ENCODE assay signal across 16 cellular contexts in the genomic region with DNA sequence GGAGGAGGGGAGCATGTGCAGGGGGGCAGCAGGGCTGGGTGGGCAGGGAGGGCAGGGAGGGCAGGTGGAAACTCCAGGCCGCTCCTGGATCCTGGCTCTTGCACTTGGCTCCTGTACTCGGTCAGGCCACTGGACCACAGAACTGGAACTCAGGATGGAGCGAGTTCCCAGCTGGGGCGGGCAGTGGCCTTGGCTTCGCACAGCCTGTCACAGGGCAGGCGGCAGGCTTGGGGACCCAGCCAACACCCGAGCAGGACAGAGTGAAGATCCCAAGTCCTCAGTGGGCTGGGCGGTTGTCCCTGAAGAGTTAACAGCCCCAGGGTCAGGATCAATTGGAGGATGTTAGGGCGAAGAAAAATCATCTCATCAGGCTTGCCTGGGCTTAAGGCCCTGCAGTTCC. TPM values are rescaled to one million over a fixed set of nuclear protein-coding genes. Genes with fewer than 3 reads are reported as not detected.
A peak's percentile ranks its signal among the peaks of the same experiment; 100 is the strongest.
DNase-seq lines count a peak whose midpoint lies in the region; ATAC-seq and TF ChIP-seq lines count a peak whose summit lies in the region.
"Had no signal": no experiment of that assay in that cellular context is flagged by ENCODE, and none has a peak within 500 bp of the region (broad histone marks: within the 10 kb centered on the region; RNA-seq: fewer than 3 reads in every experiment).

No MANE protein-coding gene starts in this region.

- no peaks in the 10 kb centered on the region; the same call in 1 of the 2 replicates for H3K36me3 ChIP-seq in H7 (replicated peaks; ENCODE audit: control insufficient read depth, insufficient read depth, low read length)
- no peaks in the 10 kb centered on the region for H3K36me3 ChIP-seq in colonic mucosa
- H3K36me3 ChIP-seq in lung (ENCODE audit: control insufficient read depth in 2 of 2, insufficient read depth in 2 of 2, low read length in 2 of 2) = no peaks in the 10 kb centered on the region
- no peaks in the 10 kb centered on the region for H3K36me3 ChIP-seq in spleen
- H3K36me3 ChIP-seq: adrenal gland had no signal

- H3K9ac ChIP-seq in colonic mucosa (ENCODE audit: low read depth in 2 of 2, low read length in 2 of 2) = no peak overlapping the region

- H3K27me3 ChIP-seq in H7 (ENCODE audit: control insufficient read depth, insufficient read depth, low read length) = no peaks in the 10 kb centered on the region
- H3K27me3 ChIP-seq in colonic mucosa = peaks cover 8% of the 10 kb centered on the region
- H3K27me3 ChIP-seq in lung (ENCODE audit: control insufficient read depth, insufficient read depth) = no peaks in the 10 kb centered on the region
- peaks cover 0 to 32% (median 6%) of the 10 kb centered on the region in 7 donors for H3K27me3 ChIP-seq in spleen (replicated peaks in 1 of 7)

- TF ChIP-seq POLR2A in spleen (IDR thresholded peaks at IDR 0.05) = no peak

- ATAC-seq in lung (ENCODE audit: insufficient read depth, low FRiP score) (no peak), HG03175 (IDR thresholded peaks at IDR 0.05; ENCODE audit: unreplicated experiment) (no peak), GM18858 (IDR thresholded peaks at IDR 0.05; ENCODE audit: unreplicated experiment) (no peak), HG03095 (IDR thresholded peaks at IDR 0.05; ENCODE audit: unreplicated experiment) (no peak)
- ATAC-seq: effector memory CD8-positive, alpha-beta T cell had no signal

- peak; percentile 66 for DNase-seq in H7
- no peak for DNase-seq in colonic mucosa
- no peak for DNase-seq in lung (ENCODE audit: low spot score)
- no peak for DNase-seq in spleen
- no peak for DNase-seq in activated gamma-delta T cell treated with Interleukin-2 at 50 U/mL for 16 hours
- DNase-seq: DMS79 treated with DMSO at 0.1 percent for 48 hours; effector memory CD8-positive, alpha-beta T cell; H9; NCI-H1436 treated with DMSO at 0.1 percent for 48 hours; NCI-H526 treated with DMSO at 0.1 percent for 48 hours; SHP77 treated with DMSO at 0.1 percent for 48 hours had no signal

- intact Hi-C loops in colonic mucosa (cut with DNase I) = no loop called here
- intact Hi-C loops in spleen (cut with DNase I; ENCODE audit: low total_unique reads) = no loop called here

- H3K4me1 ChIP-seq in colonic mucosa = no peaks in the 10 kb centered on the region
- H3K4me1 ChIP-seq in lung (ENCODE audit: control insufficient read depth in 2 of 2, insufficient read depth in 2 of 2, low read length in 2 of 2) = peaks cover 0 to 24% of the 10 kb centered on the region in 2 donors
- peaks cover 11 to 69% (median 38%) of the 10 kb centered on the region in 6 donors for H3K4me1 ChIP-seq in spleen

- H3K4me3 ChIP-seq in H7 (ENCODE audit: insufficient read depth, low read depth, low read length) (no peak overlapping the region), colonic mucosa (no peak overlapping the region), lung (no peak overlapping the region), spleen (no peak overlapping the region)
- H3K4me3 ChIP-seq: adrenal gland had no signal

- H3K9me3 ChIP-seq in colonic mucosa (no peaks in the 10 kb centered on the region), lung (ENCODE audit: control insufficient read depth in 2 of 2, insufficient read depth in 1 of 2, low read length in 1 of 2) (no peaks in the 10 kb centered on the region), spleen (no peaks in the 10 kb centered on the region)
- H3K9me3 ChIP-seq: adrenal gland had no signal

- 66 to 77% methylated on average over 9 of the region's 9 CpGs for WGBS in lung, 2 donors
- 48 to 80% (median 73%) methylated on average over 6 to 9 of the region's 9 CpGs for WGBS in spleen, 5 donors

- H3K27ac ChIP-seq in colonic mucosa = peak overlapping the region; percentile 37
- H3K27ac ChIP-seq in lung (ENCODE audit: low read depth in 1 of 2, low read length in 1 of 2) = peak overlapping the region; percentile 52 to 56
- peak overlapping the region in 7 of 8 donors; percentile 60 to 86 (median 73) for H3K27ac ChIP-seq in spleen
- H3K27ac ChIP-seq: VCaP had no signal

- TF ChIP-seq CTCF in colonic mucosa (IDR thresholded peaks at IDR 0.05) (no peak), lung (IDR thresholded peaks at IDR 0.05; ENCODE audit: control extremely low read depth, extremely low read depth) (no peak), spleen (IDR thresholded peaks at IDR 0.05 in 8 of 11, conservative IDR thresholded peaks at IDR 0.05 in 3 of 11) (no peak)

RNA-seq across cellular contexts. Expression of a gene that starts 22.1 kb away (rescaled TPM):
- total RNA-seq in H7 (2014; rRNA removed; shearing (Covaris generic)) = 42.9 and 43.6 TPM in 2 replicates
- total RNA-seq in colonic mucosa (1 to 10 TPM; 4.7 to 7.3 TPM), lung (10 to 100 TPM in 1 of 2 donors, 1 to 10 TPM in 1; 4.9 to 14.8 TPM), spleen (1 to 10 TPM; 3.5 to 7.0 (median 5.3) TPM)
- polyA plus RNA-seq in lung (1 to 10 TPM; 1.1 to 1.8 TPM), spleen (under 1 TPM; 0.36 to 0.96 (median 0.67) TPM)
